In the genomic region with DNA sequence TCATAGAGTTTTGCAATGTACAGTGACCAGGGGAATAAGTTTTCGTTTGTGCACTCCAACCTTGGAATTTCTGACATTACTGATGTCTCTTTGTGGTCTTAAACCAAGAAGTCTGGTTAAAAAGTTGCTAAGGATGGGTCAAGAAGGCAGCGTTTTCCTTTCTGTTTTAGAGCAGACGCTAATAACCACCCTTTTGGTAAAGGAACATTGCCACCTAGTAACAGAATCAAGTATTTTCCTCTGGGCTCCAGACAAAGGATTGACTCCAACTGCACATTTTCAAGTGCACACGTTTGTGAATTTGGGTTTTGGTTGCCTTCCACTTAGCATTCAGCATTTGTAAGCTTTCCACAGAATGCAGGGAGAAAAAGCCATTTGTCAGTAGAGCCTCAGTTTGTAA, we compare ENCODE assay signal across 9 cellular contexts. TPM values are rescaled to one million over a fixed set of nuclear protein-coding genes. Genes with fewer than 3 reads are reported as not detected.
A peak's percentile ranks its signal among the peaks of the same experiment; 100 is the strongest.
DNase-seq lines count a peak whose midpoint lies in the region; ATAC-seq and TF ChIP-seq lines count a peak whose summit lies in the region.
"Had no signal": no experiment of that assay in that cellular context is flagged by ENCODE, and none has a peak within 500 bp of the region (broad histone marks: within the 10 kb centered on the region; RNA-seq: fewer than 3 reads in every experiment).

No MANE protein-coding gene starts in this region.

- H3K27me3 Mint-ChIP-seq in activated CD8-positive, alpha-beta memory T cell treated with anti-CD3 and anti-CD28 coated beads, Interleukin-2, amount 10 ng/mL, durations not matched to agents 7 days and 5 days = no peaks in the 10 kb centered on the region

- H3K27ac ChIP-seq in esophagus muscularis mucosa (replicated peaks in 1 of 4) = no peak overlapping the region

- no peaks in the 10 kb centered on the region for H3K9me3 Mint-ChIP-seq in activated CD8-positive, alpha-beta memory T cell treated with anti-CD3 and anti-CD28 coated beads, Interleukin-2, amount 10 ng/mL, durations not matched to agents 7 days and 5 days (ENCODE audit: low read depth)
- H3K9me3 Mint-ChIP-seq: activated T-cell treated with anti-CD3 and anti-CD28 coated beads, Interleukin-2, amount 50 U/mL, for 4 hours had no signal

- H3K27ac Mint-ChIP-seq in activated CD8-positive, alpha-beta memory T cell treated with anti-CD3 and anti-CD28 coated beads, Interleukin-2, amount 10 ng/mL, durations not matched to agents 7 days and 5 days = no peak overlapping the region

- intact Hi-C loops in esophagus muscularis mucosa (cut with DNase I) (loop anchor here (10.0 kb wide), 1 partner anchor 779 kb away; no protein-coding TSS in a partner anchor), cardiac septum (cut with DNase I) (no loop called here)

- peak; percentile 78 for ATAC-seq in activated CD8-positive, alpha-beta memory T cell treated with anti-CD3 and anti-CD28 coated beads, Interleukin-2, amount 10 ng/mL, durations not matched to agents 7 days and 5 days
- no peak for ATAC-seq in HG02588 (IDR thresholded peaks at IDR 0.05; ENCODE audit: unreplicated experiment)

- no peak for DNase-seq in activated CD8-positive, alpha-beta memory T cell treated with anti-CD3 and anti-CD28 coated beads, Interleukin-2, amount 10 ng/mL, durations not matched to agents 7 days and 5 days
- no peak for DNase-seq in activated CD8-positive, alpha-beta memory T cell treated with anti-CD3 and anti-CD28 coated beads, Interleukin-2, amount 50 U/mL, for 48 hours
- peak; percentile 47 for DNase-seq in NCI-H69 (lab: John Stamatoyannopoulos, UW)
- DNase-seq in esophagus muscularis mucosa (ENCODE audit: extremely low spot score) = peak; percentile 66
- no peak for DNase-seq in retinal pigment epithelial cell (ENCODE audit: low read depth)
- no peak for DNase-seq in cardiac septum (ENCODE audit: low spot score)
- no peak for DNase-seq in AG08396 (ENCODE audit: low spot score)
- DNase-seq: activated T-cell treated with anti-CD3 and anti-CD28 coated beads, Interleukin-2, amount 50 U/mL, for 4 hours had no signal

- H3K4me3 ChIP-seq in esophagus muscularis mucosa (no peak overlapping the region), retinal pigment epithelial cell (ENCODE audit: low read length) (no peak overlapping the region)

- H3K4me1 ChIP-seq in esophagus muscularis mucosa = peaks cover 0 to 13% (median 5%) of the 10 kb centered on the region in 4 donors

- no peaks in the 10 kb centered on the region for H3K36me3 ChIP-seq in esophagus muscularis mucosa

- TF ChIP-seq POLR2A in esophagus muscularis mucosa (IDR thresholded peaks at IDR 0.05; ENCODE audit: low read depth) = no peak

- no peaks in the 10 kb centered on the region for H3K27me3 ChIP-seq in esophagus muscularis mucosa

- no peaks in the 10 kb centered on the region for H3K9me3 ChIP-seq in esophagus muscularis mucosa

- TF ChIP-seq EP300 in esophagus muscularis mucosa (IDR thresholded peaks at IDR 0.05) = no peak

- CTCF ChIA-PET in activated CD8-positive, alpha-beta memory T cell treated with anti-CD3 and anti-CD28 coated beads, Interleukin-2, amount 10 ng/mL, durations not matched to agents 7 days and 5 days (lab: Charles Lee) = interaction anchor here (1.1 to 1.7 kb wide), 7 partner anchors 10 to 236 kb away, joined by 3 to 5 read pairs (median 4); no protein-coding TSS in a partner anchor

- H3K4me3 Mint-ChIP-seq in activated CD8-positive, alpha-beta memory T cell treated with anti-CD3 and anti-CD28 coated beads, Interleukin-2, amount 10 ng/mL, durations not matched to agents 7 days and 5 days = no peak overlapping the region
- H3K4me3 Mint-ChIP-seq: activated T-cell treated with anti-CD3 and anti-CD28 coated beads, Interleukin-2, amount 50 U/mL, for 4 hours had no signal

- TF ChIP-seq CTCF in esophagus muscularis mucosa (IDR thresholded peaks at IDR 0.05) = peak in 2 of 3 experiments; percentile 18 to 43
- TF ChIP-seq CTCF in retinal pigment epithelial cell (conservative IDR thresholded peaks at IDR 0.05; ENCODE audit: low read depth, low read length) = peak; percentile 37

- H3K36me3 Mint-ChIP-seq in activated CD8-positive, alpha-beta memory T cell treated with anti-CD3 and anti-CD28 coated beads, Interleukin-2, amount 10 ng/mL, durations not matched to agents 7 days and 5 days = no peaks in the 10 kb centered on the region

- WGBS in esophagus muscularis mucosa = 31% methylated on average over 4 of the region's 4 CpGs

- peaks cover 30% of the 10 kb centered on the region for H3K4me1 Mint-ChIP-seq in activated CD8-positive, alpha-beta memory T cell treated with anti-CD3 and anti-CD28 coated beads, Interleukin-2, amount 10 ng/mL, durations not matched to agents 7 days and 5 days

RNA-seq across cellular contexts. Expression of a gene that starts 22.2 kb away (rescaled TPM):
- total RNA-seq in activated CD8-positive, alpha-beta memory T cell treated with anti-CD3 and anti-CD28 coated beads, Interleukin-2, amount 10 ng/mL, durations not matched to agents 7 days and 5 days = 10 to 100 TPM; 44.4 to 54.0 TPM
- total RNA-seq in esophagus muscularis mucosa (10 to 100 TPM in 2 of 4 donors, 1 to 10 TPM in 2; 6.8 to 12.9 (median 9.4) TPM), cardiac septum (4.0 TPM)

Comparison
In these comparisons a context has a peak if more than half of its experiments do, and no peak if none do; other contexts are left out.
1. DNase-seq: peak in NCI-H69 (single experiment) and esophagus muscularis mucosa (single experiment); none in activated CD8-positive, alpha-beta memory T cell treated with anti-CD3 and anti-CD28 coated beads, Interleukin-2, amount 10 ng/mL, durations not matched to agents 7 days and 5 days (single experiment), activated CD8-positive, alpha-beta memory T cell treated with anti-CD3 and anti-CD28 coated beads, Interleukin-2, amount 50 U/mL, for 48 hours (single experiment), retinal pigment epithelial cell (single experiment), cardiac septum (single experiment) and AG08396 (single experiment).